8 cellular contexts compared by ENCODE assay signal in genomic region chr5:149961186-149961685, GRCh38. TPM values are rescaled to one million over a fixed set of nuclear protein-coding genes. Genes with fewer than 3 reads are reported as not detected.
DNase-seq lines count a peak whose midpoint lies in the region; ATAC-seq and TF ChIP-seq lines count a peak whose summit lies in the region.

No MANE protein-coding gene starts in this region.

- H3K4me3 ChIP-seq in adipocyte (ENCODE audit: low read length) (peak overlapping the region; percentile 85), liver (ENCODE audit: low read depth in 1 of 3, low read length in 3 of 3) (peak overlapping the region; percentile 61 to 68 (median 65)), tibial artery (peak overlapping the region; percentile 68 to 81)

- no peak for ATAC-seq in HG03378 (IDR thresholded peaks at IDR 0.05; ENCODE audit: unreplicated experiment)

- H3K27ac ChIP-seq in liver (ENCODE audit: low read depth in 1 of 2, low read length in 2 of 2), result no peak overlapping the region
- H3K27ac ChIP-seq in tibial artery, result peak overlapping the region; percentile 87 to 96

- H3K4me1 Mint-ChIP-seq in activated naive CD4-positive, alpha-beta T cell treated with anti-CD3 and anti-CD28 coated beads, Interleukin-2, amount 50 U/mL, for 24 hours, result peaks cover 35% of the 10 kb centered on the region

- peak overlapping the region; percentile 94 for H3K4me3 Mint-ChIP-seq in activated naive CD4-positive, alpha-beta T cell treated with anti-CD3 and anti-CD28 coated beads, Interleukin-2, amount 50 U/mL, for 24 hours

- no peak for TF ChIP-seq CTCF in liver (IDR thresholded peaks at IDR 0.05; ENCODE audit: low read depth, low read length, missing input control)
- no peak for TF ChIP-seq CTCF in tibial artery (IDR thresholded peaks at IDR 0.05)

- no peaks in the 10 kb centered on the region for H3K36me3 ChIP-seq in adipocyte (ENCODE audit: control insufficient read depth, insufficient read depth, low read length, severe bottlenecking)
- H3K36me3 ChIP-seq in liver (ENCODE audit: control insufficient read depth in 4 of 4, insufficient read depth in 3 of 4, low read depth in 1 of 4, low read length in 3 of 4), result no peaks in the 10 kb centered on the region
- no peaks in the 10 kb centered on the region for H3K36me3 ChIP-seq in tibial artery

- H3K27me3 Mint-ChIP-seq in activated naive CD4-positive, alpha-beta T cell treated with anti-CD3 and anti-CD28 coated beads, Interleukin-2, amount 50 U/mL, for 24 hours, result no peaks in the 10 kb centered on the region

- 19% methylated on average over 23 of the region's 23 CpGs for WGBS in liver

- DNase-seq in activated naive CD4-positive, alpha-beta T cell treated with Interleukin-2 at 50 U/mL for 16 hours, result no peak
- DNase-seq in adipocyte (ENCODE audit: low read depth), result peak; percentile 14
- DNase-seq in tibial artery, result no peak
- no peak for DNase-seq in stimulated activated CD4-positive, alpha-beta T cell treated with anti-CD3 and anti-CD28 coated beads, Interleukin-12 subunit alpha, Interleukin-12 subunit beta, amount 100 ng/mL, for 4 hours
- DNase-seq in NCI-H2107 (lab: John Stamatoyannopoulos, UW), result no peak

- no peak for TF ChIP-seq RAD21 in liver (IDR thresholded peaks at IDR 0.05)

- no peaks in the 10 kb centered on the region for H3K27me3 ChIP-seq in adipocyte (replicated peaks; ENCODE audit: control insufficient read depth, insufficient read depth, low read length)
- no peaks in the 10 kb centered on the region for H3K27me3 ChIP-seq in liver (ENCODE audit: control insufficient read depth in 4 of 4, insufficient read depth in 4 of 4, low read length in 3 of 4)
- H3K27me3 ChIP-seq in tibial artery, result no peaks in the 10 kb centered on the region

- H3K4me1 ChIP-seq in adipocyte (ENCODE audit: control insufficient read depth, insufficient read depth, low read length) (peaks cover 7% of the 10 kb centered on the region), liver (ENCODE audit: control insufficient read depth in 4 of 4, insufficient read depth in 4 of 4, low read length in 3 of 4) (peaks cover 0 to 11% (median 6%) of the 10 kb centered on the region in 4 donors), tibial artery (peaks cover 0 to 27% (median 11%) of the 10 kb centered on the region in 4 donors)

- H3K27ac Mint-ChIP-seq in activated naive CD4-positive, alpha-beta T cell treated with anti-CD3 and anti-CD28 coated beads, Interleukin-2, amount 50 U/mL, for 24 hours, result peak overlapping the region; percentile 31

- intact Hi-C loops in tibial artery (cut with DNase I; ENCODE audit: low total_unique reads), result loop anchor here (5.0 kb wide), 1 partner anchor 124 kb away; no protein-coding TSS in a partner anchor

- H3K36me3 Mint-ChIP-seq in activated naive CD4-positive, alpha-beta T cell treated with anti-CD3 and anti-CD28 coated beads, Interleukin-2, amount 50 U/mL, for 24 hours, result peaks cover 2% of the 10 kb centered on the region

- H3K9me3 Mint-ChIP-seq in activated naive CD4-positive, alpha-beta T cell treated with anti-CD3 and anti-CD28 coated beads, Interleukin-2, amount 50 U/mL, for 24 hours, result no peaks in the 10 kb centered on the region

- peak overlapping the region; percentile 87 for H3K9ac ChIP-seq in adipocyte (ENCODE audit: low read length)
- peak overlapping the region in 1 of 2 donors; percentile 31 for H3K9ac ChIP-seq in liver (ENCODE audit: low read depth in 1 of 2, low read length in 2 of 2)

- H3K9me3 ChIP-seq in adipocyte (ENCODE audit: control insufficient read depth, low read length) (no peaks in the 10 kb centered on the region), liver (ENCODE audit: control insufficient read depth in 4 of 4, low read length in 3 of 4) (no peaks in the 10 kb centered on the region), tibial artery (no peaks in the 10 kb centered on the region)

TF ChIP-seq in liver, 16 proteins besides CTCF, POLR2A, EP300 and RAD21:
- TF ChIP-seq GABPA (IDR thresholded peaks at IDR 0.05 in 1 of 2, conservative IDR thresholded peaks at IDR 0.05 in 1 of 2) (no peak), ZBTB33 (IDR thresholded peaks at IDR 0.05) (no peak), JUND (IDR thresholded peaks at IDR 0.05) (no peak), REST (IDR thresholded peaks at IDR 0.05) (no peak), HNF4A (conservative IDR thresholded peaks at IDR 0.05) (no peak), YY1 (IDR thresholded peaks at IDR 0.05) (no peak), HNF4G (IDR thresholded peaks at IDR 0.05) (no peak), MAX (IDR thresholded peaks at IDR 0.05) (no peak), ATF3 (IDR thresholded peaks at IDR 0.05) (no peak), FOXA1 (IDR thresholded peaks at IDR 0.05) (no peak), RXRA (IDR thresholded peaks at IDR 0.05) (no peak), TAF1 (conservative IDR thresholded peaks at IDR 0.05) (no peak), SP1 (IDR thresholded peaks at IDR 0.05) (no peak), NR2F2 (IDR thresholded peaks at IDR 0.05) (no peak), EGR1 (IDR thresholded peaks at IDR 0.05; ENCODE audit: low read depth in 2 of 2) (no peak), FOXA2 (IDR thresholded peaks at IDR 0.05) (no peak)

RNA-seq across cellular contexts. Expression of gene SLC26A2, which starts 0.7 kb away (rescaled TPM):
- total RNA-seq in liver, result 1 to 10 TPM; 2.4 to 6.1 TPM
- under 1 TPM; 0.43 to 0.84 TPM for polyA plus RNA-seq in liver

RNA-seq across cellular contexts. Expression of gene PDE6A, which starts 16.6 kb away (rescaled TPM):
- total RNA-seq in liver, result not detected
- under 1 TPM in 1 of 2 donors, not detected in 1; 0.06 TPM for polyA plus RNA-seq in liver

RNA-seq across cellular contexts. Expression of gene TIGD6, which starts 39.2 kb away (rescaled TPM):
- 1 to 10 TPM; 2.4 to 2.9 TPM for total RNA-seq in liver
- 1 to 10 TPM; 1.3 to 1.8 TPM for polyA plus RNA-seq in liver

RNA-seq across cellular contexts. Expression of gene HMGXB3, which starts 39.3 kb away (rescaled TPM):
- total RNA-seq in liver, result 10 to 100 TPM; 12.5 to 22.9 TPM
- 1 to 10 TPM; 2.7 to 9.4 TPM for polyA plus RNA-seq in liver

Comparison
In these comparisons a context has a peak if more than half of its experiments do, and no peak if none do; other contexts are left out.
1. H3K27ac ChIP-seq: peak in tibial artery (2 of 2); none in liver (0 of 2).
2. Peak in every context shown above with its lines, with median percentiles within 50 percentile points of each other: H3K4me3 ChIP-seq.